15 cellular contexts compared by ENCODE assay signal in genomic region chr11:119116235-119116594, GRCh38. TPM values are rescaled to one million over a fixed set of nuclear protein-coding genes. Genes with fewer than 3 reads are reported as not detected.
A peak's percentile ranks its signal among the peaks of the same experiment; 100 is the strongest.
DNase-seq lines count a peak whose midpoint lies in the region; ATAC-seq, FAIRE-seq and TF ChIP-seq lines count a peak whose summit lies in the region.
"Had no signal": no experiment of that assay in that cellular context is flagged by ENCODE, and none has a peak within 500 bp of the region (broad histone marks: within the 10 kb centered on the region; RNA-seq: fewer than 3 reads in every experiment).

No MANE protein-coding gene starts in this region.

- no peak overlapping the region for H2AFZ ChIP-seq in GM23248

- no peak for FAIRE-seq in D721Med (lab: Jason Lieb, UNC)
- FAIRE-seq: HTR-8/SVneo had no signal

- H3K36me3 ChIP-seq in colonic mucosa (peaks cover 8% of the 10 kb centered on the region), GM23248 (ENCODE audit: low read depth) (no peaks in the 10 kb centered on the region; the same call in 1 of the 2 replicates)
- H3K36me3 ChIP-seq: SJCRH30 had no signal

- H3K4me3 ChIP-seq in colonic mucosa (no peak overlapping the region), GM23248 (no peak overlapping the region)
- H3K4me3 ChIP-seq: SJCRH30 had no signal

- H3K9me2 ChIP-seq in GM23248 (ENCODE audit: insufficient read depth): no peaks in the 10 kb centered on the region

- CTCF ChIA-PET in T-cell (lab: Charles Lee): interaction anchor here in 1 of 2 donors (1.1 to 1.4 kb wide), 2 partner anchors 9 to 14 kb away, joined by 3 to 4 read pairs; partner anchors contain the start of genes C2CD2L and DPAGT1

- no peaks in the 10 kb centered on the region for H3K9me3 Mint-ChIP-seq in activated CD4-positive, alpha-beta T cell treated with anti-CD3 and anti-CD28 coated beads, Interleukin-2, amount 10 ng/mL, durations not matched to agents 24 days and 14 days
- H3K9me3 Mint-ChIP-seq in T-cell: no peaks in the 10 kb centered on the region
- H3K9me3 Mint-ChIP-seq in stimulated activated effector memory CD8-positive, alpha-beta T cell treated with anti-CD3 and anti-CD28 coated beads, Interleukin-12 subunit alpha, Interleukin-12 subunit beta, amount 100 ng/mL, for 72 hours: no peaks in the 10 kb centered on the region
- H3K9me3 Mint-ChIP-seq: H9, nephron progenitor cell had no signal

- POLR2A ChIA-PET in T-cell (lab: Charles Lee): interaction anchor here in 1 of 2 donors (0.6 kb wide), 2 partner anchors 14 to 799 kb away, joined by 8 to 18 read pairs; no protein-coding TSS in a partner anchor

- H3K79me2 ChIP-seq in GM23248 (ENCODE audit: insufficient read depth): no peaks in the 10 kb centered on the region

- WGBS in GM23248 (ENCODE audit: low coverage in 1 of 2, low lambda C conversion rate in 2 of 2, missing lambda C conversion rate in 2 of 2), 2 experiments: 84 to 88% methylated on average over 10 of the region's 10 CpGs

- no peak for ATAC-seq in T-cell (replicated peaks in 1 of 4)
- ATAC-seq in stimulated activated effector memory CD8-positive, alpha-beta T cell treated with anti-CD3 and anti-CD28 coated beads, Interleukin-12 subunit alpha, Interleukin-12 subunit beta, amount 100 ng/mL, for 72 hours: no peak
- ATAC-seq: foreskin keratinocyte had no signal

- H3K36me3 Mint-ChIP-seq in activated CD4-positive, alpha-beta T cell treated with anti-CD3 and anti-CD28 coated beads, Interleukin-2, amount 10 ng/mL, durations not matched to agents 24 days and 14 days (ENCODE audit: low read depth): peaks cover 47% of the 10 kb centered on the region
- H3K36me3 Mint-ChIP-seq in T-cell: peaks cover 32% of the 10 kb centered on the region
- H3K36me3 Mint-ChIP-seq in stimulated activated effector memory CD8-positive, alpha-beta T cell treated with anti-CD3 and anti-CD28 coated beads, Interleukin-12 subunit alpha, Interleukin-12 subunit beta, amount 100 ng/mL, for 72 hours: peaks cover 51% of the 10 kb centered on the region

- no peaks in the 10 kb centered on the region for H4K20me1 ChIP-seq in GM23248 (ENCODE audit: insufficient read depth)

- H3K9ac ChIP-seq in colonic mucosa (ENCODE audit: low read depth in 2 of 2, low read length in 2 of 2): no peak overlapping the region
- H3K9ac ChIP-seq in GM23248: no peak overlapping the region

- H3K27me3 ChIP-seq in colonic mucosa (no peaks in the 10 kb centered on the region), GM23248 (replicated peaks; ENCODE audit: insufficient read depth) (no peaks in the 10 kb centered on the region)
- H3K27me3 ChIP-seq: foreskin keratinocyte, SJCRH30 had no signal

- no peaks in the 10 kb centered on the region for H3K27me3 Mint-ChIP-seq in activated CD4-positive, alpha-beta T cell treated with anti-CD3 and anti-CD28 coated beads, Interleukin-2, amount 10 ng/mL, durations not matched to agents 24 days and 14 days
- no peaks in the 10 kb centered on the region for H3K27me3 Mint-ChIP-seq in T-cell

- H3K9me3 ChIP-seq in colonic mucosa: no peaks in the 10 kb centered on the region
- H3K9me3 ChIP-seq in GM23248 (ENCODE audit: low read depth): no peaks in the 10 kb centered on the region
- H3K9me3 ChIP-seq: SJCRH30 had no signal

- H3K4me2 ChIP-seq in GM23248 (ENCODE audit: unreplicated experiment): no peak overlapping the region

- H3F3A ChIP-seq in GM23248 (ENCODE audit: insufficient read depth): peaks cover 11% of the 10 kb centered on the region

- peak overlapping the region; percentile 53 for H3K27ac ChIP-seq in colonic mucosa
- H3K27ac ChIP-seq in GM23248: no peak overlapping the region
- H3K27ac ChIP-seq: foreskin keratinocyte, SJCRH30 had no signal

- no peak for DNase-seq in activated CD4-positive, alpha-beta T cell treated with anti-CD3 and anti-CD28 coated beads, Interleukin-2, amount 10 ng/mL, durations not matched to agents 24 days and 14 days
- DNase-seq in activated CD4-positive, alpha-beta T cell treated with anti-CD3 and anti-CD28 coated beads for 48 hours: no peak
- DNase-seq in T-cell (no peak), colonic mucosa (no peak), 8988T (no peak), GM23248 (no peak), D721Med (ENCODE audit: insufficient read length, low spot score) (no peak)
- no peak for DNase-seq in stimulated activated effector memory CD8-positive, alpha-beta T cell treated with anti-CD3 and anti-CD28 coated beads, Interleukin-12 subunit alpha, Interleukin-12 subunit beta, amount 100 ng/mL, for 72 hours (ENCODE audit: low spot score in 2 of 2)
- DNase-seq: foreskin keratinocyte, nephron progenitor cell, SJCRH30 had no signal

- H3K4me1 ChIP-seq in colonic mucosa (no peaks in the 10 kb centered on the region), GM23248 (ENCODE audit: insufficient read depth) (no peaks in the 10 kb centered on the region)
- H3K4me1 ChIP-seq: foreskin keratinocyte had no signal

- H3K4me3 Mint-ChIP-seq in activated CD4-positive, alpha-beta T cell treated with anti-CD3 and anti-CD28 coated beads, Interleukin-2, amount 10 ng/mL, durations not matched to agents 24 days and 14 days: peak overlapping the region; percentile 86
- peak overlapping the region; percentile 76 for H3K4me3 Mint-ChIP-seq in T-cell
- peak overlapping the region; percentile 32 for H3K4me3 Mint-ChIP-seq in stimulated activated effector memory CD8-positive, alpha-beta T cell treated with anti-CD3 and anti-CD28 coated beads, Interleukin-12 subunit alpha, Interleukin-12 subunit beta, amount 100 ng/mL, for 72 hours
- H3K4me3 Mint-ChIP-seq: nephron progenitor cell had no signal

- TF ChIP-seq CTCF in colonic mucosa (IDR thresholded peaks at IDR 0.05): no peak
- TF ChIP-seq CTCF in D721Med (IDR thresholded peaks at IDR 0.05; ENCODE audit: insufficient read depth, missing control alignments): no peak

- H3K4me1 Mint-ChIP-seq in activated CD4-positive, alpha-beta T cell treated with anti-CD3 and anti-CD28 coated beads, Interleukin-2, amount 10 ng/mL, durations not matched to agents 24 days and 14 days: peaks cover 30% of the 10 kb centered on the region
- H3K4me1 Mint-ChIP-seq in T-cell: peaks cover 37 to 50% (median 44%) of the 10 kb centered on the region in 3 donors
- peaks cover 23% of the 10 kb centered on the region for H3K4me1 Mint-ChIP-seq in stimulated activated effector memory CD8-positive, alpha-beta T cell treated with anti-CD3 and anti-CD28 coated beads, Interleukin-12 subunit alpha, Interleukin-12 subunit beta, amount 100 ng/mL, for 72 hours

- in situ Hi-C loops in GM23248 (cut with MboI): no loop called here

- H3K27ac Mint-ChIP-seq in activated CD4-positive, alpha-beta T cell treated with anti-CD3 and anti-CD28 coated beads, Interleukin-2, amount 10 ng/mL, durations not matched to agents 24 days and 14 days: peak overlapping the region; percentile 98
- H3K27ac Mint-ChIP-seq in T-cell: peak overlapping the region; percentile 96 to 99
- peak overlapping the region; percentile 77 for H3K27ac Mint-ChIP-seq in stimulated activated effector memory CD8-positive, alpha-beta T cell treated with anti-CD3 and anti-CD28 coated beads, Interleukin-12 subunit alpha, Interleukin-12 subunit beta, amount 100 ng/mL, for 72 hours
- H3K27ac Mint-ChIP-seq: H9 had no signal

- intact Hi-C loops in activated CD4-positive, alpha-beta T cell treated with anti-CD3 and anti-CD28 coated beads, Interleukin-2, amount 10 ng/mL, durations not matched to agents 24 days and 14 days (cut with micrococcal nuclease): no loop called here
- intact Hi-C loops in colonic mucosa (cut with DNase I): no loop called here

RNA-seq across cellular contexts. Expression of gene HINFP, which starts 5.2 kb away (rescaled TPM):
- total RNA-seq in activated CD4-positive, alpha-beta T cell treated with anti-CD3 and anti-CD28 coated beads, Interleukin-2, amount 10 ng/mL, durations not matched to agents 24 days and 14 days: 34.9 and 41.4 TPM in 2 replicates
- total RNA-seq in T-cell (10 to 100 TPM; 30.0 to 68.5 (median 56.7) TPM), colonic mucosa (10 to 100 TPM; 31.9 to 33.3 TPM)
- total RNA-seq in GM23248 (2014; rRNA removed; shearing (Covaris generic)): 24.9 and 31.8 TPM in 2 replicates
- polyA plus RNA-seq in GM23248 (2016; fragmentation: Nextera tagmentation; extraction: Ambion mirVana): 8.3 and 9.1 TPM in 2 replicates

RNA-seq across cellular contexts. Expression of gene C2CD2L, which starts 9.1 kb away (rescaled TPM):
- total RNA-seq in activated CD4-positive, alpha-beta T cell treated with anti-CD3 and anti-CD28 coated beads, Interleukin-2, amount 10 ng/mL, durations not matched to agents 24 days and 14 days: 31.5 and 33.5 TPM in 2 replicates
- 10 to 100 TPM; 18.9 to 36.4 (median 30.6) TPM for total RNA-seq in T-cell
- total RNA-seq in colonic mucosa: 10 to 100 TPM; 20.6 to 27.9 TPM
- 4.1 and 4.7 TPM in 2 replicates for total RNA-seq in GM23248 (2014; rRNA removed; shearing (Covaris generic))
- 2.6 and 3.1 TPM in 2 replicates for polyA plus RNA-seq in GM23248 (2016; fragmentation: Nextera tagmentation; extraction: Ambion mirVana)

RNA-seq across cellular contexts. Expression of gene DPAGT1, which starts 14.6 kb away (rescaled TPM):
- 76.1 and 79.4 TPM in 2 replicates for total RNA-seq in activated CD4-positive, alpha-beta T cell treated with anti-CD3 and anti-CD28 coated beads, Interleukin-2, amount 10 ng/mL, durations not matched to agents 24 days and 14 days
- 10 to 100 TPM; 21.7 to 54.2 (median 43.9) TPM for total RNA-seq in T-cell
- 100 to 1,000 TPM in 1 of 2 donors, 10 to 100 TPM in 1; 39.4 to 104 TPM for total RNA-seq in colonic mucosa
- 30.0 and 30.9 TPM in 2 replicates for total RNA-seq in GM23248 (2014; rRNA removed; shearing (Covaris generic))
- 68.6 and 73.6 TPM in 2 replicates for polyA plus RNA-seq in GM23248 (2016; fragmentation: Nextera tagmentation; extraction: Ambion mirVana)

RNA-seq across cellular contexts. Expression of gene HMBS, which starts 31.5 kb away (rescaled TPM):
- 60.9 and 62.8 TPM in 2 replicates for total RNA-seq in activated CD4-positive, alpha-beta T cell treated with anti-CD3 and anti-CD28 coated beads, Interleukin-2, amount 10 ng/mL, durations not matched to agents 24 days and 14 days
- total RNA-seq in T-cell (10 to 100 TPM in 3 of 5 donors, 1 to 10 TPM in 2; 6.7 to 17.8 (median 12.3) TPM), colonic mucosa (10 to 100 TPM; 18.7 to 50.5 TPM)
- total RNA-seq in GM23248 (2014; rRNA removed; shearing (Covaris generic)): 5.1 and 8.5 TPM in 2 replicates
- polyA plus RNA-seq in GM23248 (2016; fragmentation: Nextera tagmentation; extraction: Ambion mirVana): 46.1 and 53.3 TPM in 2 replicates

RNA-seq across cellular contexts. Expression of gene ABCG4, which starts 32.6 kb away (rescaled TPM):
- total RNA-seq in activated CD4-positive, alpha-beta T cell treated with anti-CD3 and anti-CD28 coated beads, Interleukin-2, amount 10 ng/mL, durations not matched to agents 24 days and 14 days: 0.07 TPM in 1 of 2 replicates, not detected in the other
- under 1 TPM in 1 of 5 donors, not detected in 4; 0.09 TPM for total RNA-seq in T-cell
- under 1 TPM; 0.05 to 0.22 TPM for total RNA-seq in colonic mucosa
- not detected in 2 replicates for total RNA-seq in GM23248 (2014; rRNA removed; shearing (Covaris generic))
- 0.06 and 0.14 TPM in 2 replicates for polyA plus RNA-seq in GM23248 (2016; fragmentation: Nextera tagmentation; extraction: Ambion mirVana)
- total RNA-seq: A673, M059J had no signal

Comparison
In these comparisons a context has a peak if more than half of its experiments do, and no peak if none do; other contexts are left out.
1. H3K4me3 Mint-ChIP-seq: peak in every context shown above with its lines; median percentile 86 in activated CD4-positive, alpha-beta T cell treated with anti-CD3 and anti-CD28 coated beads, Interleukin-2, amount 10 ng/mL, durations not matched to agents 24 days and 14 days; 76 in T-cell; 32 in stimulated activated effector memory CD8-positive, alpha-beta T cell treated with anti-CD3 and anti-CD28 coated beads, Interleukin-12 subunit alpha, Interleukin-12 subunit beta, amount 100 ng/mL, for 72 hours.